In the genomic region with DNA sequence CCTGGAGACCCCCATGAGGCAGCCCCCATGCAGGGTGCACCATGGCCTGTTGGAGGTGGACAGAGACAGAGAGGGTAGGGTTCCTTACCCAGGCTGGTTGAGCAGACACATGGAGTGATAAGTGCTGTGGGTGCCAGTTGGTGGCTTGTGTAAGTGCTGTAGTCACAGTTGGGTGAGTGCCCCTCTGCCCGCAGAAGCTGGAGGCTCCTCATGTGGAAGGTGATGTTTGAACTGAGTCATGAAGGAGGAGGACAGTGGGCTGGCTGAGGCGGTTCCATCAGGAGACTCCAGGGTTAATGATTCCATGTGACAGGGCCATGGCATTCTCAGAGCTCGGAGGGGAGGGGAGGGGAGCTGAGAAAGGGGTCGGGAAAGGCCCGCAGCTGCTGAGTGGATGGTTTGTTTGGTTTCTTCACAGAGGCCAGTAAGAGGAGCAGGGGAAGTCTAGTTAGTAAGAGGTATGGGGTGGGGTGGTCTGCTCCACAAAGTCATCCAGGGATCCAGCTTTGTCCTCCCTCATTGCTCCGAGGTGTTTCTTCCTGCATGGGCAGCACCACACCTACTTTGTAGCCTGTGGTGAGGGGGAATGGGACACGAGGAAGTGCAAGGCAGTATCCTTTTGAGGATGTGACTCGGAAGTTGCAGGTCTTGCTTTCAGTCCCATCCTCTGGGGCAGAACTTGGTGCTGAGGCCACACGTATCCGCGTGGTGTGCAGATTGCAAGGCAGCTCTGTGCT, we compare ENCODE assay signal across 10 cellular contexts. TPM values are rescaled to one million over a fixed set of nuclear protein-coding genes. Genes with fewer than 3 reads are reported as not detected.
DNase-seq lines count a peak whose midpoint lies in the region; ATAC-seq and TF ChIP-seq lines count a peak whose summit lies in the region.
"Had no signal": no experiment of that assay in that cellular context is flagged by ENCODE, and none has a peak within 500 bp of the region (broad histone marks: within the 10 kb centered on the region; RNA-seq: fewer than 3 reads in every experiment).

No MANE protein-coding gene starts in this region.

- H3K36me3 Mint-ChIP-seq in stimulated activated naive B cell treated with anti-CD40 and anti-IgM and Interleukin-4, amounts not matched to agents 10 μg/mL and 1 μg/mL and 100 μg/mL, for 72 hours = no peaks in the 10 kb centered on the region
- H3K36me3 Mint-ChIP-seq: CD4-positive, alpha-beta memory T cell had no signal

- H3K9me3 Mint-ChIP-seq in stimulated activated naive B cell treated with anti-CD40 and anti-IgM and Interleukin-4, amounts not matched to agents 10 μg/mL and 1 μg/mL and 100 μg/mL, for 72 hours = no peaks in the 10 kb centered on the region
- H3K9me3 Mint-ChIP-seq: CD4-positive, alpha-beta memory T cell had no signal

- H3K27me3 Mint-ChIP-seq in stimulated activated naive B cell treated with anti-CD40 and anti-IgM and Interleukin-4, amounts not matched to agents 10 μg/mL and 1 μg/mL and 100 μg/mL, for 72 hours = no peaks in the 10 kb centered on the region
- H3K27me3 Mint-ChIP-seq: CD4-positive, alpha-beta memory T cell had no signal

- H3K27ac ChIP-seq in duodenal mucosa (ENCODE audit: low read depth, low read length) (peak overlapping the region; percentile 49), right lobe of liver (peak overlapping the region in 1 of 3 donors; percentile 53)
- H3K27ac ChIP-seq in effector memory CD4-positive, alpha-beta T cell (ENCODE audit: insufficient read depth, low read length, poor library complexity, severe bottlenecking) = no peak overlapping the region

- H3K4me1 Mint-ChIP-seq in stimulated activated naive B cell treated with anti-CD40 and anti-IgM and Interleukin-4, amounts not matched to agents 10 μg/mL and 1 μg/mL and 100 μg/mL, for 72 hours = peaks cover 16 to 17% of the 10 kb centered on the region in 2 donors

- no peak overlapping the region for H3K4me3 Mint-ChIP-seq in stimulated activated naive B cell treated with anti-CD40 and anti-IgM and Interleukin-4, amounts not matched to agents 10 μg/mL and 1 μg/mL and 100 μg/mL, for 72 hours

- H3K9me3 ChIP-seq in duodenal mucosa (ENCODE audit: control insufficient read depth in 1 of 2, low read length in 2 of 2) = no peaks in the 10 kb centered on the region
- H3K9me3 ChIP-seq in right lobe of liver = no peaks in the 10 kb centered on the region
- no peaks in the 10 kb centered on the region for H3K9me3 ChIP-seq in effector memory CD4-positive, alpha-beta T cell (ENCODE audit: control insufficient read depth, low read length)

- TF ChIP-seq POLR2A in right lobe of liver (IDR thresholded peaks at IDR 0.05) = no peak

- no peak overlapping the region for H3K9ac ChIP-seq in duodenal mucosa (ENCODE audit: low read depth in 1 of 2, low read length in 2 of 2)

- H3K27me3 ChIP-seq in duodenal mucosa (ENCODE audit: control insufficient read depth in 1 of 2, insufficient read depth in 2 of 2, low read length in 2 of 2) = no peaks in the 10 kb centered on the region
- H3K27me3 ChIP-seq in right lobe of liver = no peaks in the 10 kb centered on the region
- H3K27me3 ChIP-seq in effector memory CD4-positive, alpha-beta T cell (replicated peaks; ENCODE audit: control insufficient read depth, insufficient read depth, low read length, poor library complexity, severe bottlenecking) = no peaks in the 10 kb centered on the region

- 33% methylated on average over 5 of the region's 11 CpGs for WGBS in right lobe of liver (ENCODE audit: insufficient coverage, low coverage, low lambda C conversion rate, missing lambda C conversion rate)

- peak; percentile 1 to 37 (median 20) for ATAC-seq in right lobe of liver
- ATAC-seq in stimulated activated naive B cell treated with anti-CD40 and anti-IgM and Interleukin-4, amounts not matched to agents 10 μg/mL and 1 μg/mL and 100 μg/mL, for 72 hours (replicated peaks) = no peak
- ATAC-seq in HG03521 (IDR thresholded peaks at IDR 0.05; ENCODE audit: unreplicated experiment) = no peak

- H3K4me3 ChIP-seq in duodenal mucosa (ENCODE audit: low read depth in 1 of 2, low read length in 2 of 2) = no peak overlapping the region
- H3K4me3 ChIP-seq in right lobe of liver = no peak overlapping the region
- H3K4me3 ChIP-seq in effector memory CD4-positive, alpha-beta T cell (ENCODE audit: insufficient read depth, low read depth, low read length, poor library complexity, severe bottlenecking) = no peak overlapping the region

- H3K36me3 ChIP-seq in duodenal mucosa (ENCODE audit: control insufficient read depth in 1 of 2, insufficient read depth in 2 of 2, low read length in 2 of 2) = peaks cover 3 to 10% of the 10 kb centered on the region in 2 donors
- peaks cover 0 to 6% (median 0%) of the 10 kb centered on the region in 4 donors for H3K36me3 ChIP-seq in right lobe of liver
- H3K36me3 ChIP-seq in effector memory CD4-positive, alpha-beta T cell (ENCODE audit: control insufficient read depth, insufficient read depth, low read length) = no peaks in the 10 kb centered on the region

- intact Hi-C loops in right lobe of liver (cut with DNase I) = loop anchor here (5.0 to 10.0 kb wide), 2 partner anchors 42 to 60 kb away; no protein-coding TSS in a partner anchor

- H3K4me1 ChIP-seq in duodenal mucosa (ENCODE audit: control insufficient read depth in 1 of 2, insufficient read depth in 2 of 2, low read length in 2 of 2) = peaks cover 17 to 25% of the 10 kb centered on the region in 2 donors
- peaks cover 0 to 28% (median 6%) of the 10 kb centered on the region in 4 donors for H3K4me1 ChIP-seq in right lobe of liver
- peaks cover 8% of the 10 kb centered on the region for H3K4me1 ChIP-seq in effector memory CD4-positive, alpha-beta T cell (ENCODE audit: control insufficient read depth, insufficient read depth, low read length, poor library complexity, severe bottlenecking)

- DNase-seq in A172 (ENCODE audit: low spot score) (peak; percentile 11), HT-29 (ENCODE audit: low spot score) (peak; percentile 61), right lobe of liver (peak in 1 of 3 donors; percentile 44), COLO829 (ENCODE audit: low spot score) (no peak)
- DNase-seq in stimulated activated naive B cell treated with anti-CD40 and anti-IgM and Interleukin-4, amounts not matched to agents 10 μg/mL and 1 μg/mL and 100 μg/mL, for 72 hours = no peak
- no peak for DNase-seq in effector memory CD4-positive, alpha-beta T cell
- DNase-seq: NCI-H187 treated with DMSO at 0.1 percent for 48 hours had no signal

- no peak overlapping the region for H3K27ac Mint-ChIP-seq in stimulated activated naive B cell treated with anti-CD40 and anti-IgM and Interleukin-4, amounts not matched to agents 10 μg/mL and 1 μg/mL and 100 μg/mL, for 72 hours

- no peak for TF ChIP-seq CTCF in right lobe of liver (IDR thresholded peaks at IDR 0.05)

RNA-seq across cellular contexts. Expression of gene IMPA2, which starts 13.6 kb away (rescaled TPM):
- total RNA-seq in A172 (2014; rRNA removed; shearing (Covaris generic)) = 12.9 and 17.6 TPM in 2 replicates
- total RNA-seq in HT-29 (2014; rRNA removed; shearing (Covaris generic)) = 88.6 and 89.2 TPM in 2 replicates
- total RNA-seq in right lobe of liver = 10 to 100 TPM; 32.3 to 51.1 (median 45.7) TPM

Comparison
In these comparisons a context has a peak if more than half of its experiments do, and no peak if none do; other contexts are left out.
1. DNase-seq: peak in A172 (single experiment) and HT-29 (single experiment); none in stimulated activated naive B cell treated with anti-CD40 and anti-IgM and Interleukin-4, amounts not matched to agents 10 μg/mL and 1 μg/mL and 100 μg/mL, for 72 hours (single experiment), effector memory CD4-positive, alpha-beta T cell (0 of 3) and COLO829 (single experiment).
2. ATAC-seq: peak in right lobe of liver (4 of 4); none in stimulated activated naive B cell treated with anti-CD40 and anti-IgM and Interleukin-4, amounts not matched to agents 10 μg/mL and 1 μg/mL and 100 μg/mL, for 72 hours (0 of 2) and HG03521 (single experiment).